9 cellular contexts compared by ENCODE assay signal in genomic region chr19:29743681-29744080, GRCh38.
"Had no signal": no experiment of that assay in that cellular context is flagged by ENCODE, and none has a peak within 500 bp of the region (broad histone marks: within the 10 kb centered on the region; RNA-seq: fewer than 3 reads in every experiment).

No MANE protein-coding gene starts in this region.

- H3K36me3 ChIP-seq: HAP-1 had no signal

- H3K9me3 ChIP-seq: HAP-1 had no signal

- H3K4me1 ChIP-seq: HAP-1 had no signal

- ATAC-seq: GM23338, HCT116 had no signal

- H3K4me3 ChIP-seq: GM23248, GM23338, HAP-1 had no signal

- H3K27ac ChIP-seq: GM23248 had no signal

- DNase-seq: GM23248, GOT3, H7, H9, HCEC 1CT, HFFc6 had no signal
